In the genomic region with DNA sequence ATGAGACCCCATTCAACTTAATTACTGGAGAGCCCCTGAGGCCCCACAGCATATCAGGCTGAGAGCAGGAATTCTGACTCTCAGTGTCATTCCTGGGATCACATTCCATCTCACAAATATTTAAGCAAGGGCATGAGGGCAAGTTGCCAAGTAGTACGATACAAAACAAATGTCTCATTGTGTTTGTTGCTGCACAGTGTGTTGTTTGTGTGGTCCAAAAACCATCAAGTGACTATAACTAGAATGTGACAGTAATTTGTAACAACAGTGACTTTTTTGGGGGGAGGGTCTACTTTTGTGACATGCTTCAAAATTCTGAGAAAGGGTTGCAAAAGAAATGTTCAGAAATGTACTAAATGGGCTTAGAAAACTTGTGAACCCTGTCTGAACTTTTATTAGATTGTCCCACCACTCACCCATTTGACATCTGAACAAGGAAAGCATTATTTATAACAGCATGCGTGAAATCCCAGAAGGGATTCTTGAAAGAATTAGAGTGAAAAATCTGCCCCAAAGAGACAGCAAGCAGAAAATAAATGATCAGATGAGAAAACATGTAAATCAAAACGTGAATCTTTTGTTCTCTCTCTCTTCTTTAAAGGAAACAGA, we compare ENCODE assay signal across 23 cellular contexts.
DNase-seq lines count a peak whose midpoint lies in the region; ATAC-seq, FAIRE-seq and TF ChIP-seq lines count a peak whose summit lies in the region.
"Had no signal": no experiment of that assay in that cellular context is flagged by ENCODE, and none has a peak within 500 bp of the region (broad histone marks: within the 10 kb centered on the region; RNA-seq: fewer than 3 reads in every experiment).

No MANE protein-coding gene starts in this region.

- no peaks in the 10 kb centered on the region for H3K27me3 ChIP-seq in body of pancreas
- no peaks in the 10 kb centered on the region for H3K27me3 ChIP-seq in brain microvascular endothelial cell (replicated peaks)
- H3K27me3 ChIP-seq: upper lobe of right lung had no signal

- H3K36me3 ChIP-seq in body of pancreas (replicated peaks in 1 of 2; ENCODE audit: insufficient read depth in 1 of 2, low read depth in 2 of 2) (no peaks in the 10 kb centered on the region), brain microvascular endothelial cell (replicated peaks) (no peaks in the 10 kb centered on the region)
- H3K36me3 ChIP-seq: upper lobe of right lung had no signal

- peaks cover 4% of the 10 kb centered on the region for H3K4me1 ChIP-seq in body of pancreas
- H3K4me1 ChIP-seq: upper lobe of right lung had no signal

- WGBS in body of pancreas, 2 donors = 22 to 24% methylated on average over 3 of the region's 3 CpGs

- DNase-seq in body of pancreas (peak; percentile 31 to 53 (median 44)), kidney tubule cell (ENCODE audit: low spot score) (peak; percentile 37), progenitor cell of endocrine pancreas (ENCODE audit: low spot score, unreplicated experiment) (no peak), urothelium cell line (ENCODE audit: low spot score) (peak; percentile 35), brain microvascular endothelial cell (no peak)
- no peak for DNase-seq in central memory CD4-positive, alpha-beta T cell
- DNase-seq: activated CD4-positive, alpha-beta T cell treated with anti-CD3 and anti-CD28 coated beads for 1 hour; activated CD8-positive, alpha-beta memory T cell treated with anti-CD3 and anti-CD28 coated beads for 24 hours; activated naive CD8-positive, alpha-beta T cell treated with anti-CD3 and anti-CD28 coated beads, Interleukin-2, amount 50 U/mL, for 24 hours; effector CD8-positive, alpha-beta T cell; KG1; left colon; MM.1S; NCI-H1417 treated with DMSO at 0.1 percent for 48 hours; NCI-H446; SK-N-SH; stimulated activated CD4-positive, alpha-beta T cell treated with anti-CD3 and anti-CD28 coated beads, Interleukin-2, amount 100 ng/mL, for 24 hours; upper lobe of right lung had no signal

- H3K27ac ChIP-seq in body of pancreas = peak overlapping the region; percentile 14 to 58 (median 41)
- H3K27ac ChIP-seq in brain microvascular endothelial cell = no peak overlapping the region
- H3K27ac ChIP-seq: C4-2B, RWPE1, upper lobe of right lung had no signal

- peaks cover 26% of the 10 kb centered on the region for H3K4me1 Mint-ChIP-seq in progenitor cell of endocrine pancreas (ENCODE audit: low read depth)
- H3K4me1 Mint-ChIP-seq: activated naive CD8-positive, alpha-beta T cell treated with anti-CD3 and anti-CD28 coated beads, Interleukin-2, amount 50 U/mL, for 24 hours; memory B cell had no signal

- peak; percentile 74 for FAIRE-seq in urothelium cell line (lab: Jason Lieb, UNC)

- no peaks in the 10 kb centered on the region for H3K27me3 Mint-ChIP-seq in progenitor cell of endocrine pancreas

- no peak for TF ChIP-seq POLR2A in body of pancreas (IDR thresholded peaks at IDR 0.05)

- H3K9me3 ChIP-seq in body of pancreas = no peaks in the 10 kb centered on the region
- H3K9me3 ChIP-seq: SK-N-SH, upper lobe of right lung had no signal

- H3K36me3 Mint-ChIP-seq in progenitor cell of endocrine pancreas (ENCODE audit: insufficient read depth) = no peaks in the 10 kb centered on the region
- H3K36me3 Mint-ChIP-seq: memory B cell had no signal

- ATAC-seq in body of pancreas (peak; percentile 68), HG03439 (IDR thresholded peaks at IDR 0.05; ENCODE audit: unreplicated experiment) (no peak)
- ATAC-seq: activated naive CD8-positive, alpha-beta T cell treated with anti-CD3 and anti-CD28 coated beads, Interleukin-2, amount 50 U/mL, for 24 hours; left colon; upper lobe of right lung had no signal

- TF ChIP-seq CTCF in body of pancreas (IDR thresholded peaks at IDR 0.05) = no peak
- no peak for TF ChIP-seq CTCF in progenitor cell of endocrine pancreas (IDR thresholded peaks at IDR 0.05; ENCODE audit: unreplicated experiment)
- TF ChIP-seq CTCF in brain microvascular endothelial cell (IDR thresholded peaks at IDR 0.05; ENCODE audit: low read depth, low read length, missing control alignments) = no peak

- intact Hi-C loops in body of pancreas (cut with DNase I) = no loop called here

- H3K27ac Mint-ChIP-seq in progenitor cell of endocrine pancreas = peak overlapping the region; percentile 78
- H3K27ac Mint-ChIP-seq: activated naive CD8-positive, alpha-beta T cell treated with anti-CD3 and anti-CD28 coated beads, Interleukin-2, amount 50 U/mL, for 24 hours; memory B cell; T-helper 1 cell treated with Interleukin-12 subunit alpha and Interleukin-12 subunit beta and Interleukin-4 antibody, amounts not matched to agents 30 μg/mL and 1 μg/mL, for 36 hours had no signal

- H3K4me3 ChIP-seq in body of pancreas = no peak overlapping the region
- H3K4me3 ChIP-seq in brain microvascular endothelial cell (ENCODE audit: low read depth, low read length) = no peak overlapping the region
- H3K4me3 ChIP-seq: upper lobe of right lung had no signal

- in situ Hi-C loops in brain microvascular endothelial cell (cut with HindIII; ENCODE audit: low pct_ligation_motif_present, low sequenced_read_pairs) = no loop called here

- H3K9me3 Mint-ChIP-seq in progenitor cell of endocrine pancreas (ENCODE audit: low read depth) = peaks cover 7% of the 10 kb centered on the region
- H3K9me3 Mint-ChIP-seq: activated naive CD8-positive, alpha-beta T cell treated with anti-CD3 and anti-CD28 coated beads, Interleukin-2, amount 50 U/mL, for 24 hours; T-helper 1 cell treated with Interleukin-12 subunit alpha and Interleukin-12 subunit beta and Interleukin-4 antibody, amounts not matched to agents 30 μg/mL and 1 μg/mL, for 36 hours had no signal

- no peak overlapping the region for H3K4me3 Mint-ChIP-seq in progenitor cell of endocrine pancreas (ENCODE audit: low read depth)
- H3K4me3 Mint-ChIP-seq: activated naive CD8-positive, alpha-beta T cell treated with anti-CD3 and anti-CD28 coated beads, Interleukin-2, amount 50 U/mL, for 24 hours; memory B cell; T-helper 1 cell treated with Interleukin-12 subunit alpha and Interleukin-12 subunit beta and Interleukin-4 antibody, amounts not matched to agents 30 μg/mL and 1 μg/mL, for 36 hours had no signal

Comparison
In these comparisons a context has a peak if more than half of its experiments do, and no peak if none do; other contexts are left out.
1. DNase-seq: peak in body of pancreas (4 of 4), kidney tubule cell (single experiment) and urothelium cell line (single experiment); none in progenitor cell of endocrine pancreas (single experiment), brain microvascular endothelial cell (single experiment) and central memory CD4-positive, alpha-beta T cell (single experiment).